5 cellular contexts compared by ENCODE assay signal in genomic region chr4:27703771-27704170, GRCh38.
"Had no signal": no experiment of that assay in that cellular context is flagged by ENCODE, and none has a peak within 500 bp of the region (broad histone marks: within the 10 kb centered on the region; RNA-seq: fewer than 3 reads in every experiment).

No MANE protein-coding gene starts in this region.

- DNase-seq: HFFc6 had no signal

- H3K27ac ChIP-seq: GM23248, HL-60 had no signal

- H3K27me3 Mint-ChIP-seq: IgD-negative memory B cell had no signal

- H3K9ac ChIP-seq: GM23248 had no signal

- H3K4me1 Mint-ChIP-seq: IgD-negative memory B cell had no signal

- H3K9me3 Mint-ChIP-seq: H9, HFFc6 had no signal

- H3K27ac Mint-ChIP-seq: H9, HFFc6, IgD-negative memory B cell had no signal

- H2AFZ ChIP-seq: GM23248 had no signal

- H3K4me3 ChIP-seq: GM23248 had no signal

- H3K4me3 Mint-ChIP-seq: H9, HFFc6, IgD-negative memory B cell had no signal
